26 cellular contexts compared by ENCODE assay signal in genomic region chr10:72409167-72409566, GRCh38.
"Had no signal": no experiment of that assay in that cellular context is flagged by ENCODE, and none has a peak within 500 bp of the region (broad histone marks: within the 10 kb centered on the region; RNA-seq: fewer than 3 reads in every experiment).

No MANE protein-coding gene starts in this region.

- H2AFZ ChIP-seq: neural progenitor cell, parathyroid adenoma had no signal

- H3K9me3 ChIP-seq: ovary, psoas muscle, right lobe of liver, suprapubic skin, testis, upper lobe of right lung had no signal

- H3K4me1 ChIP-seq: neural progenitor cell, parathyroid adenoma, psoas muscle, sigmoid colon, suprapubic skin, testis, tibial artery, transverse colon, upper lobe of right lung, uterus had no signal

- H3K79me2 ChIP-seq: parathyroid adenoma had no signal

- H3K27ac ChIP-seq: neural progenitor cell, ovary, parathyroid adenoma, psoas muscle, right lobe of liver, sigmoid colon, suprapubic skin, testis, tibial artery, transverse colon, upper lobe of right lung, uterus had no signal

- DNase-seq: naive thymus-derived CD4-positive, alpha-beta T cell; natural killer cell; occipital lobe; ovary; posterior cingulate gyrus; psoas muscle; right cardiac atrium; right lobe of liver; sigmoid colon; small intestine; stimulated activated CD4-positive, alpha-beta T cell treated with anti-CD3 and anti-CD28 coated beads, Interleukin-15, amount 100 ng/mL, for 24 hours; stimulated activated CD4-positive, alpha-beta T cell treated with anti-CD3 and anti-CD28 coated beads, Interleukin-2, amount 100 ng/mL, for 24 hours; stimulated activated CD4-positive, alpha-beta T cell treated with anti-CD3 and anti-CD28 coated beads, Interleukin-2, amount 100 ng/mL, for 48 hours; stimulated activated CD4-positive, alpha-beta T cell treated with anti-CD3 and anti-CD28 coated beads, Interleukin-4, amount 100 ng/mL, for 24 hours; stimulated activated naive CD4-positive, alpha-beta T cell treated with Interleukin-2 at 50 U/mL for 16 hours; stimulated activated naive CD8-positive, alpha-beta T cell treated with anti-CD3 and anti-CD28 coated beads, Interleukin-15, amount 100 ng/mL, for 72 hours; substantia nigra; testis; tibial artery; transverse colon; upper lobe of right lung; uterus had no signal

- H3K4me2 ChIP-seq: neural progenitor cell had no signal

- H3K9ac ChIP-seq: neural progenitor cell, parathyroid adenoma had no signal

- FAIRE-seq: small intestine had no signal

- ATAC-seq: naive thymus-derived CD4-positive, alpha-beta T cell; natural killer cell; psoas muscle; right cardiac atrium; stimulated activated effector memory CD8-positive, alpha-beta T cell treated with anti-CD3 and anti-CD28 coated beads, Interleukin-12 subunit alpha, Interleukin-12 subunit beta, amount 100 ng/mL, for 72 hours; stimulated activated naive CD8-positive, alpha-beta T cell treated with anti-CD3 and anti-CD28 coated beads, Interleukin-15, amount 100 ng/mL, for 72 hours; upper lobe of right lung had no signal

- H3K27me3 ChIP-seq: neural progenitor cell, ovary, right lobe of liver, sigmoid colon, suprapubic skin, testis, tibial artery, transverse colon, upper lobe of right lung, uterus had no signal

- H3K4me3 ChIP-seq: neural progenitor cell, ovary, psoas muscle, right lobe of liver, sigmoid colon, suprapubic skin, testis, tibial artery, transverse colon, upper lobe of right lung, uterus had no signal

- H3K36me3 ChIP-seq: neural progenitor cell, ovary, uterus had no signal
